Comparison of ENCODE assay signal across 8 cellular contexts in genomic region chr11:121112498-121113455, GRCh38. TPM values are rescaled to one million over a fixed set of nuclear protein-coding genes. Genes with fewer than 3 reads are reported as not detected.
A peak's percentile ranks its signal among the peaks of the same experiment; 100 is the strongest.
DNase-seq lines count a peak whose midpoint lies in the region; ATAC-seq, FAIRE-seq and TF ChIP-seq lines count a peak whose summit lies in the region.

No MANE protein-coding gene starts in this region.

- no peak for FAIRE-seq in HTR-8/SVneo (lab: Jason Lieb, UNC)

- peak; percentile 74 for ATAC-seq in activated naive CD8-positive, alpha-beta T cell treated with anti-CD3 and anti-CD28 coated beads, Interleukin-2, amount 50 U/mL, for 24 hours

- H3K4me3 ChIP-seq in left ventricle myocardium inferior: no peak overlapping the region

- H3K4me1 Mint-ChIP-seq in activated naive CD8-positive, alpha-beta T cell treated with anti-CD3 and anti-CD28 coated beads, Interleukin-2, amount 50 U/mL, for 24 hours: peaks cover 2% of the 10 kb centered on the region

- no peaks in the 10 kb centered on the region for H3K36me3 ChIP-seq in left ventricle myocardium inferior

- H3K9me3 Mint-ChIP-seq in activated naive CD8-positive, alpha-beta T cell treated with anti-CD3 and anti-CD28 coated beads, Interleukin-2, amount 50 U/mL, for 24 hours: no peaks in the 10 kb centered on the region

- no peak overlapping the region for H3K27ac ChIP-seq in left ventricle myocardium inferior (replicated peaks)

- no peak overlapping the region for H3K27ac Mint-ChIP-seq in activated naive CD8-positive, alpha-beta T cell treated with anti-CD3 and anti-CD28 coated beads, Interleukin-2, amount 50 U/mL, for 24 hours

- no peak overlapping the region for H3K4me3 Mint-ChIP-seq in activated naive CD8-positive, alpha-beta T cell treated with anti-CD3 and anti-CD28 coated beads, Interleukin-2, amount 50 U/mL, for 24 hours

- H3K4me1 ChIP-seq in left ventricle myocardium inferior: peaks cover 27% of the 10 kb centered on the region

- H3K27me3 ChIP-seq in left ventricle myocardium inferior (ENCODE audit: low read depth): no peaks in the 10 kb centered on the region

- peak; percentile 77 for TF ChIP-seq CTCF in left ventricle myocardium inferior (IDR thresholded peaks at IDR 0.05; ENCODE audit: borderline replicate concordance)

- intact Hi-C loops in left ventricle myocardium inferior (cut with micrococcal nuclease): no loop called here

- peaks cover 20% of the 10 kb centered on the region for H3K27me3 Mint-ChIP-seq in activated naive CD8-positive, alpha-beta T cell treated with anti-CD3 and anti-CD28 coated beads, Interleukin-2, amount 50 U/mL, for 24 hours

- H3K9me3 ChIP-seq in left ventricle myocardium inferior (replicated peaks): no peaks in the 10 kb centered on the region

- no peaks in the 10 kb centered on the region for H3K36me3 Mint-ChIP-seq in activated naive CD8-positive, alpha-beta T cell treated with anti-CD3 and anti-CD28 coated beads, Interleukin-2, amount 50 U/mL, for 24 hours (ENCODE audit: low read depth)

- peak; percentile 62 for DNase-seq in SIG-M5 treated with dmso at 0.1 percent for 504 hours (lab: John Stamatoyannopoulos, UW; ENCODE audit: unreplicated experiment)
- no peak for DNase-seq in SIG-M5 (lab: John Stamatoyannopoulos, UW)
- peak; percentile 73 for DNase-seq in HTR-8/SVneo (ENCODE audit: insufficient read length, low spot score)
- peak; percentile 31 for DNase-seq in NOMO-1 treated with dmso at 0.1 percent for 144 hours (lab: John Stamatoyannopoulos, UW; ENCODE audit: unreplicated experiment)
- peak; percentile 18 for DNase-seq in activated naive CD8-positive, alpha-beta T cell treated with anti-CD3 and anti-CD28 coated beads, Interleukin-2, amount 50 U/mL, for 24 hours
- peak; percentile 52 for DNase-seq in left ventricle myocardium inferior
- DNase-seq in putamen (ENCODE audit: low spot score): peak; percentile 82
- no peak for DNase-seq in mesenteric fat pad (ENCODE audit: low spot score)

RNA-seq across cellular contexts. Expression of gene TECTA, which starts 11.7 kb away (rescaled TPM):
- 1.1 TPM for total RNA-seq in left ventricle myocardium inferior
- 0.84 TPM for total RNA-seq in mesenteric fat pad

Comparison
In these comparisons a context has a peak if more than half of its experiments do, and no peak if none do; other contexts are left out.
1. DNase-seq: peak in SIG-M5 treated with dmso at 0.1 percent for 504 hours (single experiment), HTR-8/SVneo (single experiment), NOMO-1 treated with dmso at 0.1 percent for 144 hours (single experiment), activated naive CD8-positive, alpha-beta T cell treated with anti-CD3 and anti-CD28 coated beads, Interleukin-2, amount 50 U/mL, for 24 hours (single experiment), left ventricle myocardium inferior (single experiment) and putamen (single experiment); none in SIG-M5 (single experiment) and mesenteric fat pad (single experiment).